Comparison of ENCODE assay signal across 12 cellular contexts in the genomic region with DNA sequence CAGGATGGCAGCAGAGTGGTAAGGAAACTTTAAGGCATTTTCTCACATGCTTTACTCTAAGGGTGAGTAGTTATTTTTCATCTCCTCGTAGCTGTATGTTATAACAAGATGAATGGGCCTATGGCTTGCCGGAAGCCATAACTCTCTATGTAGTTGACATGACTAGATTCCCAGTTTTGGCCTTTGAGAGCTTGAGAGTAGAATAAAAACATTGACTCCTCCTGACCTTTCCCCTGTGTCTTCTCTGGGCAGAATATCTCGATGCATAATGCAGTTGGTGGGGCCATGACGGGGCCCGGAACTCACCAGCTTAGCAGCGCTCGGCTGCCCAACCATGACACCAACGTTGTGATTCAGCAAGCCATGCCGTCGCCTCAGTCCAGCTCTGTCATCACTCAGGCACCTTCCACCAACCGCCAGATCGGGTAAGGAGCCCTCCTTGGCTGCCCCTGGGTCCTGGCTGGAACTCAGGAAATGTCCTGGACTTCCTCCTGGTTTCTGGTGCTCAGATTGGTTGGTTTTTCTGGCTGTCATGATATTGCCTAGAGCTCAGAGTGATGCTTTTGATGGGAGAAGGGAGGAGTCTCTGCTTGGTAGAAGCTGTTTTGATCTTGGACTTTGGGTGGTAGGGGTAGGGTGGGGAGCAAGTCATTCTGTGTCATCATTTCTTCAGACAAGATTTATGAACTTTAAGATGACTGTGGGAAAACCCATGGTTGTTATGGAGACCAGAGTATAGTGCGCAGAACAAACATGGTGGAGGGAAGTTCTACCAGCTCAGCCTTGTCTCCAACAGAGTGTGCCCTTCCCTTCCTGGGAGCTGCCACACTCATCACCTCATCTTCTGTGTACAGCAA.
A peak's percentile ranks its signal among the peaks of the same experiment; 100 is the strongest.
DNase-seq lines count a peak whose midpoint lies in the region; ATAC-seq and TF ChIP-seq lines count a peak whose summit lies in the region.
"Had no signal": no experiment of that assay in that cellular context is flagged by ENCODE, and none has a peak within 500 bp of the region (broad histone marks: within the 10 kb centered on the region; RNA-seq: fewer than 3 reads in every experiment).

No MANE protein-coding gene starts in this region.

- peak overlapping the region; percentile 24 to 35 (median 33) for H3K27ac Mint-ChIP-seq in nephron
- H3K27ac Mint-ChIP-seq: activated T-helper 2 cell treated with anti-CD3 and anti-CD28 coated beads, Interferon-gamma antibody, Interleukin-2, Interleukin-4, amounts not matched to agents 10 μg/mL and 5 μg/mL and 100 μg/mL, durations not matched to agents 14 hours and 24 hours and 36 hours; T-helper 2 cell treated with Interferon-gamma antibody and Interleukin-4, amounts not matched to agents 5 μg/mL and 100 μg/mL, for 36 hours had no signal

- H3K4me3 Mint-ChIP-seq in nephron: no peak overlapping the region
- H3K4me3 Mint-ChIP-seq: T-helper 2 cell treated with Interferon-gamma antibody and Interleukin-4, amounts not matched to agents 5 μg/mL and 100 μg/mL, for 36 hours had no signal

- no peaks in the 10 kb centered on the region for H3K9me3 Mint-ChIP-seq in nephron
- H3K9me3 Mint-ChIP-seq: activated T-helper 2 cell treated with anti-CD3 and anti-CD28 coated beads, Interferon-gamma antibody, Interleukin-2, Interleukin-4, amounts not matched to agents 10 μg/mL and 5 μg/mL and 100 μg/mL, durations not matched to agents 14 hours and 24 hours and 36 hours; T-helper 2 cell treated with Interferon-gamma antibody and Interleukin-4, amounts not matched to agents 5 μg/mL and 100 μg/mL, for 36 hours had no signal

- H3K36me3 Mint-ChIP-seq in nephron (ENCODE audit: low read depth): no peaks in the 10 kb centered on the region

- DNase-seq in NCI-H524 (lab: John Stamatoyannopoulos, UW) (no peak), NCI-H187 treated with DMSO at 0.1 percent for 48 hours (lab: John Stamatoyannopoulos, UW) (no peak), left lobe of liver (ENCODE audit: low spot score) (no peak), NCI-H345 treated with DMSO at 0.1 percent for 48 hours (lab: John Stamatoyannopoulos, UW; ENCODE audit: unreplicated experiment) (no peak)
- DNase-seq: NCI-H345, pancreas had no signal

- H3K27me3 Mint-ChIP-seq in nephron (ENCODE audit: low read depth): peaks cover 5% of the 10 kb centered on the region

- peaks cover 31% of the 10 kb centered on the region for H3K4me1 Mint-ChIP-seq in nephron

- no peak for TF ChIP-seq CTCF in nephron (IDR thresholded peaks at IDR 0.05; ENCODE audit: unreplicated experiment in 3 of 3)

- ATAC-seq in GM18867 (IDR thresholded peaks at IDR 0.05; ENCODE audit: unreplicated experiment) (peak; percentile 88), HG02610 (IDR thresholded peaks at IDR 0.05; ENCODE audit: unreplicated experiment) (peak; percentile 85), HG03575 (IDR thresholded peaks at IDR 0.05; ENCODE audit: extremely low read depth, insufficient number of reproducible peaks, low FRiP score, unreplicated experiment) (peak; percentile 82), left lobe of liver (no peak)
- ATAC-seq: pancreas had no signal
